In genomic region chr9:134375430-134376385, GRCh38 we compare ENCODE assay signal across 8 cellular contexts. TPM values are rescaled to one million over a fixed set of nuclear protein-coding genes. Genes with fewer than 3 reads are reported as not detected.
DNase-seq lines count a peak whose midpoint lies in the region; ATAC-seq and TF ChIP-seq lines count a peak whose summit lies in the region.

No MANE protein-coding gene starts in this region.

- TF ChIP-seq CTCF in Peyer's patch (IDR thresholded peaks at IDR 0.05) (no peak), upper lobe of left lung (IDR thresholded peaks at IDR 0.05) (peak in 2 of 6 experiments; percentile 9 to 25)

- H3K9me3 Mint-ChIP-seq in activated naive CD8-positive, alpha-beta T cell treated with anti-CD3 and anti-CD28 coated beads, Interleukin-2, amount 50 U/mL, for 24 hours = no peaks in the 10 kb centered on the region

- H3K27ac ChIP-seq in Peyer's patch (peak overlapping the region; percentile 35 to 81 (median 62)), epithelial cell of prostate (peak overlapping the region; percentile 81), upper lobe of left lung (peak overlapping the region; percentile 80 to 95 (median 88))

- H3K9me3 ChIP-seq in Peyer's patch (no peaks in the 10 kb centered on the region), mononuclear cell (ENCODE audit: low read depth, low read length) (no peaks in the 10 kb centered on the region), upper lobe of left lung (no peaks in the 10 kb centered on the region)

- H3K4me3 ChIP-seq in Peyer's patch (peak overlapping the region in 1 of 4 donors; percentile 3), mononuclear cell (ENCODE audit: low read length) (peak overlapping the region; percentile 18), upper lobe of left lung (peak overlapping the region in 2 of 4 donors; percentile 1 to 30)

- H3K4me1 ChIP-seq in Peyer's patch (peaks cover 0 to 98% (median 22%) of the 10 kb centered on the region in 4 donors), mononuclear cell (ENCODE audit: insufficient read depth, low read length) (peaks cover 88% of the 10 kb centered on the region), upper lobe of left lung (peaks cover 94 to 100% (median 100%) of the 10 kb centered on the region in 4 donors)

- H3K36me3 Mint-ChIP-seq in activated naive CD8-positive, alpha-beta T cell treated with anti-CD3 and anti-CD28 coated beads, Interleukin-2, amount 50 U/mL, for 24 hours (ENCODE audit: low read depth) = no peaks in the 10 kb centered on the region

- TF ChIP-seq POLR2A in Peyer's patch (IDR thresholded peaks at IDR 0.05) (no peak), upper lobe of left lung (IDR thresholded peaks at IDR 0.05) (no peak)

- DNase-seq in Peyer's patch (no peak), epithelial cell of prostate (ENCODE audit: low read depth, low spot score) (no peak), upper lobe of left lung (peak in 1 of 2 donors; percentile 84), SW480 (ENCODE audit: low spot score) (no peak), NCI-H187 (lab: John Stamatoyannopoulos, UW) (no peak)
- DNase-seq in stimulated activated CD4-positive, alpha-beta T cell treated with anti-CD3 and anti-CD28 coated beads, Interleukin-2, amount 100 ng/mL, for 48 hours = no peak
- no peak for DNase-seq in activated naive CD8-positive, alpha-beta T cell treated with anti-CD3 and anti-CD28 coated beads, Interleukin-2, amount 50 U/mL, for 24 hours

- H3K27me3 Mint-ChIP-seq in activated naive CD8-positive, alpha-beta T cell treated with anti-CD3 and anti-CD28 coated beads, Interleukin-2, amount 50 U/mL, for 24 hours = no peaks in the 10 kb centered on the region

- H3K4me1 Mint-ChIP-seq in activated naive CD8-positive, alpha-beta T cell treated with anti-CD3 and anti-CD28 coated beads, Interleukin-2, amount 50 U/mL, for 24 hours = no peaks in the 10 kb centered on the region

- H3K36me3 ChIP-seq in Peyer's patch (peaks cover 0 to 4% (median 0%) of the 10 kb centered on the region in 3 donors), upper lobe of left lung (no peaks in the 10 kb centered on the region)

- H3K27ac Mint-ChIP-seq in activated naive CD8-positive, alpha-beta T cell treated with anti-CD3 and anti-CD28 coated beads, Interleukin-2, amount 50 U/mL, for 24 hours = no peak overlapping the region

- TF ChIP-seq EP300 in upper lobe of left lung (IDR thresholded peaks at IDR 0.05) = no peak

- no peaks in the 10 kb centered on the region for H3K27me3 ChIP-seq in Peyer's patch
- no peaks in the 10 kb centered on the region for H3K27me3 ChIP-seq in mononuclear cell (ENCODE audit: insufficient read depth, low read length)
- H3K27me3 ChIP-seq in upper lobe of left lung = no peaks in the 10 kb centered on the region

- WGBS in upper lobe of left lung, 2 donors = 34 to 36% methylated on average over 7 to 38 of the region's 38 CpGs

- H3K4me3 Mint-ChIP-seq in activated naive CD8-positive, alpha-beta T cell treated with anti-CD3 and anti-CD28 coated beads, Interleukin-2, amount 50 U/mL, for 24 hours = no peak overlapping the region

- peak in 1 of 2 donors; percentile 54 for ATAC-seq in upper lobe of left lung (ENCODE audit: low FRiP score in 2 of 2)
- no peak for ATAC-seq in activated naive CD8-positive, alpha-beta T cell treated with anti-CD3 and anti-CD28 coated beads, Interleukin-2, amount 50 U/mL, for 24 hours

RNA-seq across cellular contexts. Expression of gene RXRA, which starts 49.5 kb away (rescaled TPM):
- 10 to 100 TPM; 54.5 to 83.6 (median 65.4) TPM for total RNA-seq in Peyer's patch
- total RNA-seq in mononuclear cell = 11.2 TPM
- 10 to 100 TPM; 43.8 to 92.7 (median 74.1) TPM for total RNA-seq in upper lobe of left lung
